In the genomic region with DNA sequence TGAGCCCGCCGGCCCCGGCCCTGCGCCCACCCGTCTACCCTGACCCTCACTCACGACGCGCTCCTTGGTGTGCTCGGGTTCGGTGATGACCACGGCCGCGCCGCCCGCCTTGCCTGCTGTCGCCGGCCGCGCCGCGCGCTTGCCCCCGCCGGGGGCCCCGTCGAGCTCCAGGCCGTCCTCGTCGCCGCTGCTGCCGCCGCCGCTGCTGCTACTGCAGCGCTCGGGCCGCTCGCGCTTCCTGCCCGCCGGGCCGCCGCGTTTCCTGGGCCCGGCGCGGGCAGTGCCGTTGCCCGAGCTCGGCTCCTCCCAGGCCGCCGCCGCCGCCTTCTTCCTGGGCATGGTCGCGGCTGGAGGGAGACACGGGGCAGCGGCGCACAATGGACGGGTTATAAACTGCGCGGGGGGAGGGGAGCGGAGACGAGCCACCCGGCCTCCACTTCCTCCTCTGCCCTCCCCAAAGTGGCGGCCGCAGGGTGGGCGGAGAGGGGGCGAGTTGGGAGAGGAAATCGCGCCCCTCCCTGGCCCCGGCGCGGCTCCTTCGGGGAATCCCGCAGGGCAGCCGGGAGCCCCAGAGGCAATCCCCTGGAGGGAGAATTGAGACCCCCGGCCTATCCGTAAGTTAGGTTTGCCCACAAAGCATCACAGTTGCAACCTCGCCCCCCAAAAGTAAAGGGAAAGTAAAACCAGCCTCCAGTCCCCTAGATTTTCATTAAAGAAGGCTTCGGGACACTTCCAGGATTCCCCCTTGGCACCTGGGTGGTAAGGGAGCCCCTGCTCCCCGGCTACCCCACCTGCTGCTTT, we compare ENCODE assay signal across 8 cellular contexts. TPM values are rescaled to one million over a fixed set of nuclear protein-coding genes. Genes with fewer than 3 reads are reported as not detected.
DNase-seq lines count a peak whose midpoint lies in the region; TF ChIP-seq lines count a peak whose summit lies in the region.

No MANE protein-coding gene starts in this region.

- no peak for TF ChIP-seq EP300 in suprapubic skin (IDR thresholded peaks at IDR 0.05)

- H3K9me3 ChIP-seq in AG04450 (ENCODE audit: control insufficient read depth, insufficient read depth, low read length) (peaks cover 4% of the 10 kb centered on the region; the same call in 1 of the 2 replicates), neuron (ENCODE audit: low read length) (no peaks in the 10 kb centered on the region), suprapubic skin (no peaks in the 10 kb centered on the region)

- H3K27ac ChIP-seq in AG04450 (ENCODE audit: low read depth, low read length) (peak overlapping the region; percentile 84), RWPE1 (peak overlapping the region; percentile 99), suprapubic skin (peak overlapping the region; percentile 93)

- POLR2A ChIA-PET in AG04450 (lab: Yijun Ruan, JAX) (interaction anchor here (0.7 to 1.1 kb wide), 2 partner anchors 11 to 15 kb away, joined by 3 to 10 read pairs; no protein-coding TSS in a partner anchor), RWPE1 (lab: Yijun Ruan, JAX; ENCODE audit: low non-redundant PET) (interaction anchor here (0.7 kb wide), 1 partner anchor 10 kb away, joined by 8 read pairs; no protein-coding TSS in a partner anchor)

- peaks cover 28% of the 10 kb centered on the region for H3K4me1 ChIP-seq in neuron (ENCODE audit: insufficient read depth, low read length)
- H3K4me1 ChIP-seq in suprapubic skin: peaks cover 53% of the 10 kb centered on the region

- TF ChIP-seq CTCF in AG04450 (IDR thresholded peaks at IDR 0.05; ENCODE audit: low read depth, low read length): no peak
- no peak for TF ChIP-seq CTCF in RWPE1 (conservative IDR thresholded peaks at IDR 0.05; ENCODE audit: low read depth)
- TF ChIP-seq CTCF in suprapubic skin (IDR thresholded peaks at IDR 0.05): no peak

- peak overlapping the region; percentile 23 for H2AFZ ChIP-seq in neuron (ENCODE audit: low read depth, low read length)

- WGBS in suprapubic skin: 0% methylated on average over 28 of the region's 81 CpGs

- peaks cover 18% of the 10 kb centered on the region for H3K36me3 ChIP-seq in neuron (ENCODE audit: insufficient read depth, low read length)
- peaks cover 8% of the 10 kb centered on the region for H3K36me3 ChIP-seq in suprapubic skin

- CTCF ChIA-PET in AG04450 (lab: Charles Lee) (interaction anchor here (0.7 to 1.5 kb wide), 5 partner anchors 19 to 436 kb away, joined by 3 to 5 read pairs (median 3); no protein-coding TSS in a partner anchor), RWPE1 (lab: Yijun Ruan, JAX) (interaction anchor here (0.6 kb wide), 1 partner anchor 146 kb away, joined by 3 read pairs; no protein-coding TSS in a partner anchor)

- DNase-seq in AG04450 (ENCODE audit: low read depth, low spot score): no peak
- peak; percentile 77 for DNase-seq in HK-2 (ENCODE audit: unreplicated experiment)
- no peak for DNase-seq in RWPE1 (ENCODE audit: low spot score)
- peak; percentile 59 for DNase-seq in activated gamma-delta T cell (lab: John Stamatoyannopoulos, UW)
- peak; percentile 67 for DNase-seq in foreskin melanocyte
- DNase-seq in suprapubic skin (ENCODE audit: low spot score in 2 of 2): peak; percentile 78 to 85

- H3K27me3 ChIP-seq in AG04450 (ENCODE audit: control insufficient read depth, insufficient read depth, low read length) (no peaks in the 10 kb centered on the region), neuron (ENCODE audit: insufficient read depth, low read length) (peaks cover 10% of the 10 kb centered on the region), suprapubic skin (no peaks in the 10 kb centered on the region)

- TF ChIP-seq POLR2A in GM18951 (IDR thresholded peaks at IDR 0.05; ENCODE audit: extremely low read depth, insufficient read depth, insufficient read length) (peak; percentile 68), suprapubic skin (IDR thresholded peaks at IDR 0.05) (no peak)

- peak overlapping the region; percentile 77 for H3K4me3 ChIP-seq in AG04450 (ENCODE audit: low read depth, low read length)
- peak overlapping the region; percentile 96 for H3K4me3 ChIP-seq in neuron (ENCODE audit: low read length)
- H3K4me3 ChIP-seq in suprapubic skin: peak overlapping the region; percentile 84

- in situ Hi-C loops in GM18951 (cut with MboI; ENCODE audit: low sequenced_read_pairs, unreplicated experiment): no loop called here

RNA-seq across cellular contexts. Expression of gene RCC2, which starts 1.1 kb away (rescaled TPM):
- polyA plus RNA-seq in AG04450 (2011; rRNA removed): 43.3 and 43.4 TPM in 2 replicates
- 50.1 and 62.1 TPM in 2 replicates for polyA minus RNA-seq in AG04450 (2011; rRNA and poly(A)+ RNA removed)
- 10 to 100 TPM; 68.7 to 86.3 (median 74.5) TPM for total RNA-seq in suprapubic skin

Comparison
In these comparisons a context has a peak if more than half of its experiments do, and no peak if none do; other contexts are left out.
1. DNase-seq: peak in HK-2 (single experiment), activated gamma-delta T cell (single experiment), foreskin melanocyte (single experiment) and suprapubic skin (2 of 2); none in AG04450 (single experiment) and RWPE1 (single experiment).
2. Peak in every context shown above with its lines, with median percentiles within 50 percentile points of each other: H3K27ac ChIP-seq and H3K4me3 ChIP-seq.